ENCODE assay signal across 23 cellular contexts in genomic region chr2:65063426-65063825, GRCh38. TPM values are rescaled to one million over a fixed set of nuclear protein-coding genes. Genes with fewer than 3 reads are reported as not detected.
DNase-seq lines count a peak whose midpoint lies in the region; ATAC-seq and TF ChIP-seq lines count a peak whose summit lies in the region.
"Had no signal": no experiment of that assay in that cellular context is flagged by ENCODE, and none has a peak within 500 bp of the region (broad histone marks: within the 10 kb centered on the region; RNA-seq: fewer than 3 reads in every experiment).

No MANE protein-coding gene starts in this region.

- H3K27me3 Mint-ChIP-seq in immature natural killer cell (ENCODE audit: low read depth in 3 of 3) = peaks cover 0 to 3% (median 3%) of the 10 kb centered on the region in 3 donors
- H3K27me3 Mint-ChIP-seq: effector memory CD8-positive, alpha-beta T cell had no signal

- H3K4me3 ChIP-seq in ACC112 (ENCODE audit: low read depth, low read length) = no peak overlapping the region
- no peak overlapping the region for H3K4me3 ChIP-seq in Karpas-422 (ENCODE audit: low read length)
- no peak overlapping the region for H3K4me3 ChIP-seq in endocrine pancreas (ENCODE audit: control insufficient read depth, insufficient read depth, low read length)
- H3K4me3 ChIP-seq in osteoblast (ENCODE audit: insufficient read depth, low read length) = no peak overlapping the region
- no peak overlapping the region for H3K4me3 ChIP-seq in testis
- H3K4me3 ChIP-seq: adrenal gland, hepatocyte, upper lobe of left lung had no signal

- DNase-seq in Karpas-422 (no peak), osteoblast (ENCODE audit: insufficient read length, low spot score, missing footprints) (no peak), immature natural killer cell (no peak), testis (no peak), NCI-H2107 (lab: John Stamatoyannopoulos, UW) (no peak)
- DNase-seq: ACHN; adrenal gland; effector memory CD8-positive, alpha-beta T cell; GOT3; mesendoderm; NCI-H1092; NCI-H2081; NCI-H524 treated with DMSO at 0.1 percent for 48 hours; retina; SHP77 treated with DMSO at 0.1 percent for 48 hours; stimulated activated naive CD4-positive, alpha-beta T cell; upper lobe of left lung had no signal

- TF ChIP-seq CTCF in osteoblast (IDR thresholded peaks at IDR 0.05; ENCODE audit: extremely low read depth, low read depth, low read length) (no peak), testis (IDR thresholded peaks at IDR 0.05) (no peak)

- no peaks in the 10 kb centered on the region for H3K9me3 ChIP-seq in Karpas-422 (ENCODE audit: low read length)
- no peaks in the 10 kb centered on the region for H3K9me3 ChIP-seq in endocrine pancreas (ENCODE audit: control insufficient read depth, low read length)
- no peaks in the 10 kb centered on the region for H3K9me3 ChIP-seq in osteoblast (ENCODE audit: low read depth, low read length)
- H3K9me3 ChIP-seq in testis = no peaks in the 10 kb centered on the region
- H3K9me3 ChIP-seq: adrenal gland, upper lobe of left lung had no signal

- H3K9ac ChIP-seq in Karpas-422 (ENCODE audit: low read length) (no peak overlapping the region), endocrine pancreas (ENCODE audit: control insufficient read depth, insufficient read depth, low read length) (peak overlapping the region; percentile 5)

- TF ChIP-seq POLR2A in testis (IDR thresholded peaks at IDR 0.05) = no peak

- H3K4me1 ChIP-seq in ACC112 (ENCODE audit: control insufficient read depth, insufficient read depth, low read length, unreplicated experiment) (peaks cover 30% of the 10 kb centered on the region), Karpas-422 (ENCODE audit: low read length) (peaks cover 57% of the 10 kb centered on the region), endocrine pancreas (ENCODE audit: control insufficient read depth, insufficient read depth, low read length) (no peaks in the 10 kb centered on the region), osteoblast (ENCODE audit: insufficient read depth, low read length) (peaks cover 32% of the 10 kb centered on the region), testis (peaks cover 30% of the 10 kb centered on the region)

- H3K36me3 ChIP-seq in ACC112 (ENCODE audit: insufficient read depth, low read length) = no peaks in the 10 kb centered on the region
- no peaks in the 10 kb centered on the region; the same call in 1 of the 2 replicates for H3K36me3 ChIP-seq in Karpas-422 (ENCODE audit: insufficient read depth, low read length)
- H3K36me3 ChIP-seq in endocrine pancreas (ENCODE audit: control insufficient read depth, insufficient read depth, low read length) = no peaks in the 10 kb centered on the region
- no peaks in the 10 kb centered on the region for H3K36me3 ChIP-seq in osteoblast (ENCODE audit: insufficient read depth, low read length)
- H3K36me3 ChIP-seq in testis (ENCODE audit: low read depth, missing control alignments) = no peaks in the 10 kb centered on the region
- H3K36me3 ChIP-seq: adrenal gland, upper lobe of left lung had no signal

- intact Hi-C loops in testis (cut with DNase I; ENCODE audit: low total_unique reads) = loop anchor here (10.0 kb wide), 1 partner anchor 101 kb away; no protein-coding TSS in a partner anchor

- ATAC-seq in GM18520 (IDR thresholded peaks at IDR 0.05; ENCODE audit: unreplicated experiment) = no peak
- ATAC-seq: activated CD4-positive, CD25-positive, alpha-beta regulatory T cell treated with anti-CD3 and anti-CD28 coated beads, Interleukin-2, amount 50 U/mL, for 24 hours; effector memory CD8-positive, alpha-beta T cell had no signal

- no peaks in the 10 kb centered on the region for H3K36me3 Mint-ChIP-seq in immature natural killer cell

- H2AFZ ChIP-seq in ACC112 (ENCODE audit: low read length, unreplicated experiment) (no peak overlapping the region), Karpas-422 (ENCODE audit: low read length) (no peak overlapping the region), osteoblast (ENCODE audit: low read length) (no peak overlapping the region)
- H2AFZ ChIP-seq: hepatocyte had no signal

- H3K4me1 Mint-ChIP-seq in immature natural killer cell = peaks cover 14 to 25% of the 10 kb centered on the region in 2 donors

- H3K27ac ChIP-seq in ACC112 (ENCODE audit: low read depth, low read length) (peak overlapping the region; percentile 94; the same call in 1 of the 2 replicates), Karpas-422 (ENCODE audit: low read length) (peak overlapping the region; percentile 75), osteoblast (ENCODE audit: low read depth, low read length) (peak overlapping the region; percentile 24), testis (no peak overlapping the region)
- H3K27ac ChIP-seq: hepatocyte had no signal

- H3K4me2 ChIP-seq in Karpas-422 (ENCODE audit: low read depth, low read length, poor library complexity, severe bottlenecking) (no peak overlapping the region), osteoblast (ENCODE audit: insufficient read depth, low read length) (peak overlapping the region; percentile 7)
- H3K4me2 ChIP-seq: hepatocyte had no signal

- H3K4me3 Mint-ChIP-seq in immature natural killer cell = no peak overlapping the region
- H3K4me3 Mint-ChIP-seq: effector memory CD8-positive, alpha-beta T cell; T-helper 2 cell treated with Interferon-gamma antibody and Interleukin-4, amounts not matched to agents 5 μg/mL and 100 μg/mL, for 36 hours had no signal

- H3K27me3 ChIP-seq in ACC112 (ENCODE audit: insufficient read depth, low read length) (no peaks in the 10 kb centered on the region), Karpas-422 (ENCODE audit: low read length) (no peaks in the 10 kb centered on the region), endocrine pancreas (ENCODE audit: control insufficient read depth, insufficient read depth, low read length) (no peaks in the 10 kb centered on the region), osteoblast (ENCODE audit: insufficient read depth, low read length) (no peaks in the 10 kb centered on the region), testis (no peaks in the 10 kb centered on the region)
- H3K27me3 ChIP-seq: adrenal gland, hepatocyte, upper lobe of left lung had no signal

- H3K9me2 ChIP-seq in Karpas-422 (replicated peaks; ENCODE audit: insufficient read depth, low read length) = no peaks in the 10 kb centered on the region

- H3K79me2 ChIP-seq in ACC112 (ENCODE audit: control insufficient read depth, insufficient read depth, low read length, unreplicated experiment) (peaks cover 34% of the 10 kb centered on the region), Karpas-422 (ENCODE audit: low read length) (peaks cover 89% of the 10 kb centered on the region), osteoblast (ENCODE audit: insufficient read depth, low read length) (peaks cover 66% of the 10 kb centered on the region)

- H3K9me3 Mint-ChIP-seq in immature natural killer cell = peaks cover 0 to 2% (median 0%) of the 10 kb centered on the region in 6 donors
- H3K9me3 Mint-ChIP-seq: effector memory CD8-positive, alpha-beta T cell; T-helper 2 cell treated with Interferon-gamma antibody and Interleukin-4, amounts not matched to agents 5 μg/mL and 100 μg/mL, for 36 hours had no signal

- H3K27ac Mint-ChIP-seq in immature natural killer cell = no peak overlapping the region
- H3K27ac Mint-ChIP-seq: T-helper 2 cell treated with Interferon-gamma antibody and Interleukin-4, amounts not matched to agents 5 μg/mL and 100 μg/mL, for 36 hours had no signal

- WGBS in testis, 2 donors = 56 to 66% methylated on average over 8 of the region's 8 CpGs

- H4K20me1 ChIP-seq in Karpas-422 (ENCODE audit: insufficient read depth, low read depth, low read length) = peaks cover 7% of the 10 kb centered on the region; the same call in 1 of the 2 replicates
- H4K20me1 ChIP-seq in osteoblast (ENCODE audit: insufficient read depth, low read length) = peaks cover 27% of the 10 kb centered on the region

RNA-seq across cellular contexts. Expression of gene CEP68, which starts 7.2 kb away (rescaled TPM):
- total RNA-seq in Karpas-422 (2014; rRNA removed; shearing (Covaris generic); ENCODE audit: low replicate concordance) = 23.4 and 25.8 TPM in 2 replicates
- total RNA-seq in osteoblast = 13.6 and 14.5 TPM in 2 replicates
- 1 to 10 TPM; 5.8 to 8.6 (median 7.9) TPM for polyA plus RNA-seq in immature natural killer cell
- total RNA-seq in testis = 10 to 100 TPM; 25.9 to 28.2 TPM
- 13.3 TPM for polyA plus RNA-seq in testis (ENCODE audit: insufficient read depth, low read depth, low replicate concordance)

Comparison
In these comparisons a context has a peak if more than half of its experiments do, and no peak if none do; other contexts are left out.
1. H3K27ac ChIP-seq: peak in ACC112 (single experiment), Karpas-422 (single experiment) and osteoblast (single experiment); none in testis (0 of 2).